15 cellular contexts compared by ENCODE assay signal in genomic region chr21:45234127-45234526, GRCh38. TPM values are rescaled to one million over a fixed set of nuclear protein-coding genes. Genes with fewer than 3 reads are reported as not detected.
DNase-seq lines count a peak whose midpoint lies in the region; ATAC-seq, FAIRE-seq and TF ChIP-seq lines count a peak whose summit lies in the region.
"Had no signal": no experiment of that assay in that cellular context is flagged by ENCODE, and none has a peak within 500 bp of the region (broad histone marks: within the 10 kb centered on the region; RNA-seq: fewer than 3 reads in every experiment).

No MANE protein-coding gene starts in this region.

- no peaks in the 10 kb centered on the region for H3K9me3 Mint-ChIP-seq in activated T-cell treated with anti-CD3 and anti-CD28 coated beads, Interleukin-2, amount 50 U/mL, for 4 hours
- H3K9me3 Mint-ChIP-seq in GM23338 (peaks cover 5% of the 10 kb centered on the region; the same call in 1 of the 3 replicates), osteocyte (ENCODE audit: unreplicated experiment) (peaks cover 5% of the 10 kb centered on the region)

- POLR2A ChIA-PET in GM12878 (lab: Charles Lee) = no interaction called here

- peak overlapping the region; percentile 31 for H3K4me3 Mint-ChIP-seq in activated T-cell treated with anti-CD3 and anti-CD28 coated beads, Interleukin-2, amount 50 U/mL, for 4 hours
- H3K4me3 Mint-ChIP-seq in GM23338 (no peak overlapping the region), osteocyte (ENCODE audit: unreplicated experiment) (no peak overlapping the region)

- in situ Hi-C loops in GM12878 (cut with MboI) = no loop called here

- H3K9ac ChIP-seq in GM12878 (ENCODE audit: control insufficient read depth, insufficient read depth, low read length) = no peak overlapping the region

- no peak for TF ChIP-seq RAD21 in GM12878 (IDR thresholded peaks at IDR 0.05; ENCODE audit: insufficient read depth, low read depth, low read length)

- CTCF ChIA-PET in GM12878 (lab: Yijun Ruan, JAX) = interaction anchor here (0.8 kb wide), 1 partner anchor 284 kb away, joined by 3 read pairs; no protein-coding TSS in a partner anchor

- H3K4me1 Mint-ChIP-seq in activated T-cell treated with anti-CD3 and anti-CD28 coated beads, Interleukin-2, amount 50 U/mL, for 4 hours (ENCODE audit: low read depth) = peaks cover 3% of the 10 kb centered on the region
- no peaks in the 10 kb centered on the region for H3K4me1 Mint-ChIP-seq in GM23338
- no peaks in the 10 kb centered on the region for H3K4me1 Mint-ChIP-seq in osteocyte (ENCODE audit: unreplicated experiment)

- H3K36me3 Mint-ChIP-seq in activated T-cell treated with anti-CD3 and anti-CD28 coated beads, Interleukin-2, amount 50 U/mL, for 4 hours (ENCODE audit: insufficient read depth) = no peaks in the 10 kb centered on the region
- H3K36me3 Mint-ChIP-seq in GM23338 (ENCODE audit: low read depth) = no peaks in the 10 kb centered on the region
- H3K36me3 Mint-ChIP-seq in osteocyte (ENCODE audit: unreplicated experiment) = no peaks in the 10 kb centered on the region
- H3K36me3 Mint-ChIP-seq: CD4-positive, CD25-positive, alpha-beta regulatory T cell had no signal

- TF ChIP-seq CTCF in GM23338 (conservative IDR thresholded peaks at IDR 0.05; ENCODE audit: low read depth in 2 of 2) = no peak
- TF ChIP-seq CTCF in GM12878 (IDR thresholded peaks at IDR 0.05 in 2 of 3, conservative IDR thresholded peaks at IDR 0.05 in 1 of 3; ENCODE audit: control insufficient read depth in 2 of 3, extremely low read depth in 1 of 3, insufficient read depth in 1 of 3, low read depth in 3 of 3, low read length in 3 of 3) = no peak
- TF ChIP-seq CTCF in osteocyte (IDR thresholded peaks at IDR 0.05) = no peak
- TF ChIP-seq CTCF in GM20000 (IDR thresholded peaks at IDR 0.05; ENCODE audit: extremely low read depth, missing control alignments) = no peak

- SMC1A ChIA-PET in GM12878 (lab: Charles Lee; ENCODE audit: uncharacterized antibody, unreplicated experiment) = interaction anchor here (1.0 kb wide), 1 partner anchor 94 kb away, joined by 3 read pairs; no protein-coding TSS in a partner anchor

- peak overlapping the region; percentile 10; the same call in 1 of the 2 replicates for H2AFZ ChIP-seq in GM23338
- H2AFZ ChIP-seq in GM12878 (ENCODE audit: control insufficient read depth, low read depth, low read length) = peak overlapping the region; percentile 47

- no peak overlapping the region for H3K27ac Mint-ChIP-seq in GM23338
- no peak overlapping the region for H3K27ac Mint-ChIP-seq in osteocyte (ENCODE audit: unreplicated experiment)
- H3K27ac Mint-ChIP-seq: CD4-positive, CD25-positive, alpha-beta regulatory T cell had no signal

- FAIRE-seq in GM12878 (lab: Jason Lieb, UNC) = no peak

- H3K4me2 ChIP-seq in GM23338 (no peak overlapping the region), GM12878 (ENCODE audit: control insufficient read depth, insufficient read depth) (no peak overlapping the region)

- 78% methylated on average over 24 of the region's 28 CpGs for WGBS in GM12878 (ENCODE audit: insufficient coverage, insufficient replicate concordance, low lambda C conversion rate, missing lambda C conversion rate)

- no peak overlapping the region for H3K27ac ChIP-seq in GM23338 (ENCODE audit: low read depth)
- H3K27ac ChIP-seq in GM12878 (ENCODE audit: control insufficient read depth, insufficient read depth) = no peak overlapping the region

- no TSS peak for BruUV-seq in GM12878 (replicated peaks; lab: Mats Ljungman, UMichigan)

- no peaks in the 10 kb centered on the region for H3K9me3 ChIP-seq in GM12878 (replicated peaks; ENCODE audit: control insufficient read depth, insufficient read depth, low read length)

- H3K79me2 ChIP-seq in GM23338 (replicated peaks; ENCODE audit: insufficient read depth) (no peaks in the 10 kb centered on the region), GM12878 (ENCODE audit: control insufficient read depth, insufficient read depth, low read length) (no peaks in the 10 kb centered on the region)

- H4K20me1 ChIP-seq in GM23338 (replicated peaks; ENCODE audit: insufficient read depth) (no peaks in the 10 kb centered on the region), GM12878 (ENCODE audit: control insufficient read depth, insufficient read depth) (no peaks in the 10 kb centered on the region)

- no peak for TF ChIP-seq POLR2A in GM12878 (IDR thresholded peaks at IDR 0.05; ENCODE audit: low read depth, low read length)

- no peak for TF ChIP-seq EP300 in GM12878 (IDR thresholded peaks at IDR 0.05; ENCODE audit: borderline replicate concordance in 1 of 2, control insufficient read depth in 1 of 2, low read depth in 2 of 2, low read length in 2 of 2)

- H3K36me3 ChIP-seq in GM23338 (ENCODE audit: insufficient read depth) (no peaks in the 10 kb centered on the region), GM12878 (ENCODE audit: control insufficient read depth in 2 of 2, insufficient read depth in 2 of 2, low read length in 1 of 2) (no peaks in the 10 kb centered on the region)

- peaks cover 21% of the 10 kb centered on the region for H3K27me3 Mint-ChIP-seq in activated T-cell treated with anti-CD3 and anti-CD28 coated beads, Interleukin-2, amount 50 U/mL, for 4 hours (ENCODE audit: low read depth)
- peaks cover 2% of the 10 kb centered on the region for H3K27me3 Mint-ChIP-seq in GM23338 (ENCODE audit: insufficient read depth, low read depth, poor library complexity)
- no peaks in the 10 kb centered on the region for H3K27me3 Mint-ChIP-seq in osteocyte (ENCODE audit: unreplicated experiment)

- H3K4me3 ChIP-seq in GM23338 (no peak overlapping the region), GM12878 (peak overlapping the region; percentile 60)

- no peaks in the 10 kb centered on the region for H3F3A ChIP-seq in GM23338 (replicated peaks; ENCODE audit: low read depth)

- intact Hi-C loops in GM12878 (cut with micrococcal nuclease; ENCODE audit: unreplicated experiment) = no loop called here

- RAD21 ChIA-PET in GM12878 (lab: Charles Lee; ENCODE audit: unreplicated experiment) = interaction anchor here (1.3 kb wide), 1 partner anchor 94 kb away, joined by 3 read pairs; no protein-coding TSS in a partner anchor

- H3K9me2 ChIP-seq in GM23338 (ENCODE audit: insufficient read depth) = no peaks in the 10 kb centered on the region

- DNase-seq in activated T-cell treated with anti-CD3 and anti-CD28 coated beads, Interleukin-2, amount 50 U/mL, for 4 hours = no peak
- DNase-seq in activated T-cell treated with anti-CD3 and anti-CD28 coated beads, Interleukin-2, amount 50 U/mL, for 1 hour = no peak
- DNase-seq in GM23338 (ENCODE audit: low spot score) (no peak), GM12878 (ENCODE audit: low read depth, low spot score) (no peak), osteocyte (ENCODE audit: extremely low spot score, unreplicated experiment) (peak; percentile 54), GM20000 (ENCODE audit: low spot score) (no peak), NCI-H1092 (lab: John Stamatoyannopoulos, UW) (no peak)
- DNase-seq: CD4-positive, CD25-positive, alpha-beta regulatory T cell; GOT3; NCI-H1436; NCI-H2081; NCI-H510A; NCI-H774; PC-3 had no signal

- ATAC-seq in activated T-cell treated with anti-CD3 and anti-CD28 coated beads, Interleukin-2, amount 50 U/mL, for 4 hours = no peak
- ATAC-seq in GM23338 (no peak), GM12878 (no peak), GM21515 (IDR thresholded peaks at IDR 0.05; ENCODE audit: unreplicated experiment) (no peak)
- ATAC-seq: PC-3 had no signal

- no peaks in the 10 kb centered on the region for H3K27me3 ChIP-seq in GM23338 (ENCODE audit: insufficient read depth)
- no peaks in the 10 kb centered on the region for H3K27me3 ChIP-seq in GM12878 (replicated peaks in 1 of 2; ENCODE audit: control insufficient read depth in 2 of 2, insufficient read depth in 2 of 2, low read length in 1 of 2)

- no peaks in the 10 kb centered on the region for H3K4me1 ChIP-seq in GM23338 (ENCODE audit: insufficient read depth)
- no peaks in the 10 kb centered on the region for H3K4me1 ChIP-seq in GM12878 (ENCODE audit: control insufficient read depth, insufficient read depth, low read length)

TF ChIP-seq in GM12878, 131 proteins besides CTCF, POLR2A, EP300 and RAD21:
- peak in 1 of 2 experiments; percentile 67; a peak in 1 of 3 replicates for TF ChIP-seq EGR1 (IDR thresholded peaks at IDR 0.05; ENCODE audit: borderline replicate concordance in 1 of 2, low read depth in 2 of 2, low read length in 2 of 2)
- no peak for TF ChIP-seq CBFB (IDR thresholded peaks at IDR 0.05; ENCODE audit: low read depth)
- TF ChIP-seq ETV6 (conservative IDR thresholded peaks at IDR 0.05 in 1 of 2, IDR thresholded peaks at IDR 0.05 in 1 of 2; ENCODE audit: borderline replicate concordance in 1 of 2, low read depth in 1 of 2) = peak in 1 of 2 experiments; percentile 99; a peak in 2 of 4 replicates

RNA-seq across cellular contexts. Expression of gene POFUT2, which starts 53.6 kb away (rescaled TPM):
- total RNA-seq in activated T-cell treated with anti-CD3 and anti-CD28 coated beads, Interleukin-2, amount 50 U/mL, for 4 hours = 10 to 100 TPM; 14.4 to 17.1 (median 15.1) TPM
- 34.5 and 36.2 TPM in 2 replicates for total RNA-seq in GM23338 (2014; rRNA removed; shearing (Covaris generic))
- polyA plus RNA-seq in GM23338 (2016; fragmentation: Nextera tagmentation; extraction: Ambion mirVana) (10.9 and 12.1 TPM in 2 replicates), GM12878 (2011; rRNA removed) (8.0 and 9.1 TPM in 2 replicates), GM12878 (2014; fragmentation: Illumina TruSeq; extraction: Trizol) (4.7 and 8.0 TPM in 2 replicates), GM12878 (2014; fragmentation: Nextera tagmentation; extraction: Ambion mirVana) (1 to 10 TPM; 1.2 to 1.6 TPM), GM12878 (2014; rRNA removed) (12.2 and 12.7 TPM in 2 replicates), GM12878 (2016; fragmentation: Nextera tagmentation; extraction: Ambion mirVana) (1 to 10 TPM; 5.2 to 6.0 TPM)
- 49.9 and 52.0 TPM in 2 replicates for total RNA-seq in GM12878 (2013; cell fraction: nucleolus; rRNA removed)
- total RNA-seq in GM12878 (2014; rRNA removed) (5.3 and 7.6 TPM in 2 replicates), GM12878 (2014; rRNA removed; fragmentation: Illumina TruSeq; extraction: Trizol) (3.6 and 4.5 TPM in 2 replicates), GM12878 (2021) (11.8 and 15.1 TPM in 2 replicates), osteocyte (62.7 and 63.7 TPM in 2 replicates)
- polyA plus RNA-seq in GM12878 (2011; ENCODE audit: low read depth) = 5.5 TPM
- 7.5 and 9.1 TPM in 2 replicates for polyA plus RNA-seq in GM12878 (2011; cell fraction: cytosol; rRNA removed)
- 97.7 and 118 TPM in 2 replicates for polyA plus RNA-seq in GM12878 (2011; cell fraction: nucleus; rRNA removed)
- 13.8 and 15.7 TPM in 2 replicates for polyA plus RNA-seq in GM12878 (2012)
- 6.0 and 9.5 TPM in 2 replicates for polyA minus RNA-seq in GM12878 (2011; rRNA and poly(A)+ RNA removed)
- 0.67 and 1.8 TPM in 2 replicates for polyA minus RNA-seq in GM12878 (2011; cell fraction: cytosol; rRNA and poly(A)+ RNA removed)
- 19.7 and 22.3 TPM in 2 replicates for polyA minus RNA-seq in GM12878 (2011; cell fraction: nucleus; rRNA and poly(A)+ RNA removed)
